Comparison of ENCODE assay signal across 10 cellular contexts in the genomic region with DNA sequence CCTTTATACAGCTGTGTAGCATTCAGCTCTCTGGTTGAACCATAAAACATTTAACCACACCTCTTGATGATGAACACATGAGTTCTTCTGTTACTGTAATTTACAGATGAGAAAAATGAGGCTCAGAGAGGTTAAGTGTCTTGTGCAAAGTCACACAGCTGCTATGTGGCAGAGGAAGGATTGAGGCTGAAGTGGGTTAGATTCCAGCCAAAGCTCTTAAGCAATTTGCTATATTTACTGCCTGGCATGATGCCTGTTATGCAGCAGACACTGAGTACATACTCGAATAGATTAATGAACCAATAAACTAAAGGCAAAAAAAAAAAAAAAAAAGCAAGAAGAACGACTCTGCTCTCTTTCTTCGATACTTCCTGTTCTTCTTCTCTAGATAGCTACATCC.
"Had no signal": no experiment of that assay in that cellular context is flagged by ENCODE, and none has a peak within 500 bp of the region (broad histone marks: within the 10 kb centered on the region; RNA-seq: fewer than 3 reads in every experiment).

No MANE protein-coding gene starts in this region.

- ATAC-seq: esophagus mucosa; stimulated activated effector memory CD8-positive, alpha-beta T cell treated with anti-CD3 and anti-CD28 coated beads, Interleukin-12 subunit alpha, Interleukin-12 subunit beta, amount 100 ng/mL, for 72 hours had no signal

- H3K27ac ChIP-seq: ovary had no signal

- H3K27me3 ChIP-seq: ovary had no signal

- H3K9me3 ChIP-seq: ovary had no signal

- DNase-seq: activated CD4-positive, alpha-beta T cell treated with anti-CD3 and anti-CD28 coated beads, Interleukin-2, amount 50 U/mL, for 1 hour; activated CD8-positive, alpha-beta memory T cell treated with anti-CD3 and anti-CD28 coated beads for 24 hours; activated gamma-delta T cell treated with Interleukin-2 at 50 U/mL for 16 hours; amniotic stem cell; ovary; stimulated activated CD4-positive, alpha-beta T cell treated with anti-CD3 and anti-CD28 coated beads, Interleukin-12 subunit alpha, Interleukin-12 subunit beta, amount 100 ng/mL, for 4 hours; stimulated activated CD4-positive, alpha-beta T cell treated with anti-CD3 and anti-CD28 coated beads, Interleukin-2, amount 100 ng/mL, for 24 hours had no signal

- H3K36me3 ChIP-seq: ovary had no signal

- H3K4me3 ChIP-seq: lung, ovary had no signal
